Comparison of ENCODE assay signal across 8 cellular contexts in genomic region chr1:22709891-22710687, GRCh38. TPM values are rescaled to one million over a fixed set of nuclear protein-coding genes. Genes with fewer than 3 reads are reported as not detected.
A peak's percentile ranks its signal among the peaks of the same experiment; 100 is the strongest.
DNase-seq lines count a peak whose midpoint lies in the region; ATAC-seq and TF ChIP-seq lines count a peak whose summit lies in the region.

No MANE protein-coding gene starts in this region.

- DNase-seq in COR-L47 (lab: John Stamatoyannopoulos, UW) (peak; percentile 28), HuH-7.5 (ENCODE audit: low spot score) (peak; percentile 63), lower lobe of right lung (peak; percentile 67), stomach (no peak)

- TF ChIP-seq POLR2A in stomach (IDR thresholded peaks at IDR 0.05) = no peak

- no peak overlapping the region for H3K27ac Mint-ChIP-seq in dendritic cell treated with granulocyte-macrophage colony-stimulating factor and Interleukin-4, amounts not matched to agents 40 ng/mL and 50 ng/mL, for 4 days

- H3K4me3 ChIP-seq in SU-DHL-6 (ENCODE audit: insufficient read depth, low read length, poor library complexity, severe bottlenecking) = peak overlapping the region; percentile 12
- peak overlapping the region; percentile 48 for H3K4me3 ChIP-seq in lower lobe of right lung
- peak overlapping the region; percentile 43 to 50 (median 49) for H3K4me3 ChIP-seq in stomach

- no peaks in the 10 kb centered on the region for H3F3A ChIP-seq in SU-DHL-6 (ENCODE audit: insufficient read depth)

- no peaks in the 10 kb centered on the region for H3K9me3 Mint-ChIP-seq in dendritic cell treated with granulocyte-macrophage colony-stimulating factor and Interleukin-4, amounts not matched to agents 40 ng/mL and 50 ng/mL, for 4 days

- TF ChIP-seq CTCF in SU-DHL-6 (IDR thresholded peaks at IDR 0.05; ENCODE audit: insufficient read depth, low read length, poor library complexity, severe bottlenecking) (no peak), lower lobe of right lung (IDR thresholded peaks at IDR 0.05) (no peak), stomach (IDR thresholded peaks at IDR 0.05) (no peak)

- H3K9me2 ChIP-seq in SU-DHL-6 (replicated peaks; ENCODE audit: insufficient read depth, low read length) = no peaks in the 10 kb centered on the region

- no peak overlapping the region for H3K9ac ChIP-seq in SU-DHL-6 (ENCODE audit: low read length)

- 5 to 8% (median 5%) methylated on average over 33 to 47 of the region's 47 CpGs for WGBS in stomach, 5 donors

- H3K9me3 ChIP-seq in SU-DHL-6 (ENCODE audit: insufficient read depth, low read length) = no peaks in the 10 kb centered on the region
- no peaks in the 10 kb centered on the region for H3K9me3 ChIP-seq in lower lobe of right lung
- no peaks in the 10 kb centered on the region for H3K9me3 ChIP-seq in stomach

- H3K27me3 ChIP-seq in SU-DHL-6 (ENCODE audit: low read length) = no peaks in the 10 kb centered on the region
- H3K27me3 ChIP-seq in lower lobe of right lung (ENCODE audit: low read depth) = peaks cover 34% of the 10 kb centered on the region
- peaks cover 0 to 59% (median 43%) of the 10 kb centered on the region in 3 donors for H3K27me3 ChIP-seq in stomach

- peak; percentile 28 to 51 for ATAC-seq in lower lobe of right lung
- no peak for ATAC-seq in HG03342 (IDR thresholded peaks at IDR 0.05; ENCODE audit: unreplicated experiment)
- no peak for ATAC-seq in HG03025 (IDR thresholded peaks at IDR 0.05; ENCODE audit: low FRiP score, unreplicated experiment)

- intact Hi-C loops in dendritic cell treated with granulocyte-macrophage colony-stimulating factor and Interleukin-4, amounts not matched to agents 40 ng/mL and 50 ng/mL, for 4 days (cut with micrococcal nuclease) = no loop called here
- intact Hi-C loops in lower lobe of right lung (cut with DNase I) (no loop called here), stomach (cut with DNase I; ENCODE audit: low total_unique reads) (loop anchor here (10.0 kb wide), 1 partner anchor 255 kb away; no protein-coding TSS in a partner anchor)

- H3K4me1 ChIP-seq in lower lobe of right lung = peaks cover 19% of the 10 kb centered on the region
- H3K4me1 ChIP-seq in stomach = peaks cover 12 to 27% (median 18%) of the 10 kb centered on the region in 4 donors

- H3K4me3 Mint-ChIP-seq in dendritic cell treated with granulocyte-macrophage colony-stimulating factor and Interleukin-4, amounts not matched to agents 40 ng/mL and 50 ng/mL, for 4 days = peak overlapping the region; percentile 53

- H3K36me3 ChIP-seq in SU-DHL-6 (ENCODE audit: low read length) (no peaks in the 10 kb centered on the region), lower lobe of right lung (no peaks in the 10 kb centered on the region), stomach (no peaks in the 10 kb centered on the region)

- H3K4me1 Mint-ChIP-seq in dendritic cell treated with granulocyte-macrophage colony-stimulating factor and Interleukin-4, amounts not matched to agents 40 ng/mL and 50 ng/mL, for 4 days (ENCODE audit: low read depth) = peaks cover 47% of the 10 kb centered on the region

- peaks cover 47% of the 10 kb centered on the region for H3K27me3 Mint-ChIP-seq in dendritic cell treated with granulocyte-macrophage colony-stimulating factor and Interleukin-4, amounts not matched to agents 40 ng/mL and 50 ng/mL, for 4 days

- peak overlapping the region; percentile 34 for H2AFZ ChIP-seq in SU-DHL-6 (ENCODE audit: low read depth, low read length, severe bottlenecking)

- no peak overlapping the region for H3K27ac ChIP-seq in SU-DHL-6 (ENCODE audit: low read depth, low read length)
- no peak overlapping the region for H3K27ac ChIP-seq in lower lobe of right lung
- no peak overlapping the region for H3K27ac ChIP-seq in stomach

- H3K79me2 ChIP-seq in SU-DHL-6 (ENCODE audit: insufficient read depth, low read length) = no peaks in the 10 kb centered on the region

- no peaks in the 10 kb centered on the region for H4K20me1 ChIP-seq in SU-DHL-6 (ENCODE audit: low read depth, low read length)

- no peak for TF ChIP-seq EP300 in stomach (IDR thresholded peaks at IDR 0.05)

- peak overlapping the region; percentile 47 for H3K4me2 ChIP-seq in SU-DHL-6 (ENCODE audit: low read depth, low read length, poor library complexity, severe bottlenecking)

- H3K36me3 Mint-ChIP-seq in dendritic cell treated with granulocyte-macrophage colony-stimulating factor and Interleukin-4, amounts not matched to agents 40 ng/mL and 50 ng/mL, for 4 days (ENCODE audit: low read depth) = no peaks in the 10 kb centered on the region

RNA-seq across cellular contexts. Expression of gene EPHB2, which starts 0.6 kb away (rescaled TPM):
- total RNA-seq in lower lobe of right lung (5.0 TPM), stomach (10 to 100 TPM in 2 of 5 donors, 1 to 10 TPM in 2, not detected in 1; 2.6 to 88.1 (median 13.9) TPM)
- polyA plus RNA-seq in stomach = 1 to 10 TPM in 1 of 3 donors, under 1 TPM in 2; 0.13 to 1.8 (median 0.31) TPM

RNA-seq across cellular contexts. Expression of gene C1QB, which starts 57.1 kb away (rescaled TPM):
- total RNA-seq in lower lobe of right lung (1,524 TPM), stomach (100 to 1,000 TPM in 2 of 5 donors, 10 to 100 TPM in 3; 57.8 to 223 (median 74.4) TPM)
- polyA plus RNA-seq in stomach = 100 to 1,000 TPM in 1 of 3 donors, 10 to 100 TPM in 2; 49.8 to 128 (median 88.0) TPM

Comparison
In these comparisons a context has a peak if more than half of its experiments do, and no peak if none do; other contexts are left out.
1. ATAC-seq: peak in lower lobe of right lung (2 of 2); none in HG03342 (single experiment) and HG03025 (single experiment).
2. Peak in every context shown above with its lines, with median percentiles within 50 percentile points of each other: H3K4me3 ChIP-seq.